Comparison of ENCODE assay signal across 13 cellular contexts in the genomic region with DNA sequence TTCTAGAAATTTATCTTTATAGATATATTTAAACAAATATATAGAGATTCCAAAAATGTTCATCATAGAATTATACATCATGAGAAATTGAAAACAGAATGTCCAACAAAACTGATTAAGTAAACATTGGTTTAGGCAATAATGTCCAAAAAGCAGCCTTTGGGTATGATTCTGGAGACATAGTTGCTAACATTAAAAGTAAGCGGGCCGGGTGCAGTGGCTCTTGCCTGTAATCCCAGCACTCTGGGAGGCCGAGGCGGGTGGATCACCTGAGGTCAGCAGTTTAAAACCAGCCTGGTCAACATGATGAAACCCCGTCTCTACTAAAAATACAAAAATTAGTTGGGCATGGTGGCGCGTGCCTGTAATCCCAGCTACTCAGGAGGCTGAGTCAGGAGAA. TPM values are rescaled to one million over a fixed set of nuclear protein-coding genes. Genes with fewer than 3 reads are reported as not detected.
A peak's percentile ranks its signal among the peaks of the same experiment; 100 is the strongest.
DNase-seq lines count a peak whose midpoint lies in the region; ATAC-seq and TF ChIP-seq lines count a peak whose summit lies in the region.
"Not testable (repeated sequence)": the region's sequence is repeated elsewhere in the genome, so short reads cannot be mapped to it uniquely, and the experiment has no call there.
"Had no signal": no experiment of that assay in that cellular context is flagged by ENCODE, and none has a peak within 500 bp of the region (broad histone marks: within the 10 kb centered on the region; RNA-seq: fewer than 3 reads in every experiment).

No MANE protein-coding gene starts in this region.

- H3K9ac ChIP-seq in GM23248; IMR-90 (ENCODE audit: low read depth, low read length); PC-3 (ENCODE audit: low read length); smooth muscle cell (ENCODE audit: low read depth): not testable (repeated sequence)

- DNase-seq in GM23248; IMR-90; PC-3; MCF 10A (ENCODE audit: unreplicated experiment); smooth muscle cell (lab: John Stamatoyannopoulos, UW; ENCODE audit: unreplicated experiment): not testable (repeated sequence)
- peak; percentile 12 for DNase-seq in amniotic epithelial cell (ENCODE audit: low read depth)
- DNase-seq in iris pigment epithelial cell (ENCODE audit: low read depth) = peak; percentile 50

- H3K27ac ChIP-seq in GM23248 (peak overlapping the region; percentile 91), PC-3 (ENCODE audit: low read length) (peak overlapping the region; percentile 84; the same call in 1 of the 2 replicates)
- not testable (repeated sequence) for H3K27ac ChIP-seq in IMR-90 (ENCODE audit: insufficient read depth, low read length); smooth muscle cell (ENCODE audit: low read depth)

- not testable (repeated sequence) for H3K4ac ChIP-seq in IMR-90 (ENCODE audit: low read depth, low read length)

- H3K4me1 Mint-ChIP-seq in MCF 10A (ENCODE audit: insufficient read depth, unreplicated experiment) = peaks cover 12% of the 10 kb centered on the region

- not testable (repeated sequence) for H3K79me1 ChIP-seq in IMR-90 (ENCODE audit: low read depth in 1 of 2, low read length in 2 of 2)

- not testable (repeated sequence) for BruUV-seq in IMR-90 (replicated peaks; lab: Mats Ljungman, UMichigan); PC-3 (replicated peaks; lab: Mats Ljungman, UMichigan); MCF 10A (replicated peaks; lab: Mats Ljungman, UMichigan)

- H3K9me2 ChIP-seq in GM23248 (ENCODE audit: insufficient read depth); PC-3 (replicated peaks; ENCODE audit: low read length): not testable (repeated sequence)

- H3K27me3 ChIP-seq in GM23248 (replicated peaks; ENCODE audit: insufficient read depth); IMR-90 (ENCODE audit: control insufficient read depth, insufficient read depth, low read length); PC-3 (ENCODE audit: low read length); smooth muscle cell (ENCODE audit: low read depth): not testable (repeated sequence)

- H2BK120ac ChIP-seq in IMR-90 (ENCODE audit: low read depth, low read length) = not testable (repeated sequence)

- not testable (repeated sequence) for H3K14ac ChIP-seq in IMR-90 (replicated peaks; ENCODE audit: low read depth, low read length)

- intact Hi-C loops in IMR-90 (cut with micrococcal nuclease); MCF 10A (cut with micrococcal nuclease): not testable (repeated sequence)
- intact Hi-C loops in PC-3 (cut with micrococcal nuclease) = loop anchor here (5.0 kb wide), 1 partner anchor 52 kb away; no protein-coding TSS in a partner anchor

- not testable (repeated sequence) for H2AFZ ChIP-seq in GM23248; IMR-90 (replicated peaks; ENCODE audit: low read length, poor library complexity); PC-3 (ENCODE audit: low read length); smooth muscle cell (ENCODE audit: low read depth)

- peak overlapping the region; percentile 63 for H3K4me2 ChIP-seq in GM23248 (ENCODE audit: unreplicated experiment)
- H3K4me2 ChIP-seq in IMR-90 (ENCODE audit: low read depth, low read length); PC-3 (ENCODE audit: low read length): not testable (repeated sequence)
- H3K4me2 ChIP-seq in smooth muscle cell = peak overlapping the region; percentile 24

- H3K27me3 Mint-ChIP-seq in MCF 10A (ENCODE audit: insufficient read depth, unreplicated experiment) = not testable (repeated sequence)

- not testable (repeated sequence) for H4K8ac ChIP-seq in IMR-90 (ENCODE audit: low read depth in 2 of 2, low read length in 2 of 2)

- H3K23ac ChIP-seq in IMR-90 (ENCODE audit: low read depth, low read length) = not testable (repeated sequence)

- not testable (repeated sequence) for ATAC-seq in IMR-90 (ENCODE audit: low read depth); PC-3

- not testable (repeated sequence) for H3K79me2 ChIP-seq in GM23248 (ENCODE audit: insufficient read depth); PC-3 (ENCODE audit: low read length); smooth muscle cell (ENCODE audit: low read depth)

- peak overlapping the region; percentile 7 for H2BK5ac ChIP-seq in IMR-90 (ENCODE audit: low read depth, low read length, poor library complexity, severe bottlenecking)

- H3K27ac Mint-ChIP-seq in MCF 10A (ENCODE audit: low read depth, unreplicated experiment) = peak overlapping the region; percentile 26

- not testable (repeated sequence) for H2BK15ac ChIP-seq in IMR-90 (ENCODE audit: low read depth, low read length)

- H3K18ac ChIP-seq in IMR-90 (ENCODE audit: low read depth, low read length) = not testable (repeated sequence)

- in situ Hi-C loops in GM23248 (cut with MboI); IMR-90 (cut with MboI; ENCODE audit: low sequenced_read_pairs): not testable (repeated sequence)

- not testable (repeated sequence) for H4K20me1 ChIP-seq in GM23248 (ENCODE audit: insufficient read depth); IMR-90 (ENCODE audit: insufficient read depth, low read length); PC-3 (ENCODE audit: low read length); smooth muscle cell (ENCODE audit: low read depth)

- not testable (repeated sequence) for H4K91ac ChIP-seq in IMR-90 (ENCODE audit: insufficient read depth, low read depth, low read length)

- CTCF ChIA-PET in IMR-90 (lab: Yijun Ruan, JAX); PC-3 (lab: Charles Lee); MCF 10A (lab: Yijun Ruan, JAX): not testable (repeated sequence)

- dilution Hi-C loops in IMR-90 (cut with HindIII; ENCODE audit: low sequenced_read_pairs, unreplicated experiment) = not testable (repeated sequence)

- H3K9me1 ChIP-seq in IMR-90 (ENCODE audit: insufficient read depth, low read length) = not testable (repeated sequence)

- not testable (repeated sequence) for H3K9me3 ChIP-seq in GM23248 (ENCODE audit: low read depth); IMR-90 (ENCODE audit: control insufficient read depth, insufficient read depth, low read length); PC-3 (ENCODE audit: low read length); smooth muscle cell (replicated peaks; ENCODE audit: low read depth)

- H3K4me1 ChIP-seq in GM23248 (ENCODE audit: insufficient read depth) (peaks cover 31% of the 10 kb centered on the region), PC-3 (ENCODE audit: insufficient read depth, low read length) (peaks cover 18% of the 10 kb centered on the region)
- H3K4me1 ChIP-seq in IMR-90 (ENCODE audit: control insufficient read depth, insufficient read depth, low read length); smooth muscle cell (ENCODE audit: low read depth): not testable (repeated sequence)

- H3K36me3 Mint-ChIP-seq in MCF 10A (ENCODE audit: insufficient read depth, unreplicated experiment) = not testable (repeated sequence)

- not testable (repeated sequence) for H2BK20ac ChIP-seq in IMR-90 (ENCODE audit: low read depth, low read length)

- POLR2A ChIA-PET in IMR-90 (lab: Charles Lee; ENCODE audit: unreplicated experiment); PC-3 (lab: Charles Lee; ENCODE audit: unreplicated experiment); MCF 10A (lab: Yijun Ruan, JAX): not testable (repeated sequence)

- H3K36me3 ChIP-seq in GM23248 (ENCODE audit: low read depth); IMR-90 (ENCODE audit: control insufficient read depth, insufficient read depth, low read length); PC-3 (ENCODE audit: low read depth, low read length); smooth muscle cell (ENCODE audit: low read depth): not testable (repeated sequence)

- H2AK5ac ChIP-seq in IMR-90 (ENCODE audit: low read depth, low read length) = not testable (repeated sequence)

- not testable (repeated sequence) for H3K56ac ChIP-seq in IMR-90 (ENCODE audit: extremely low read depth, insufficient read depth, low read length)

- 95 to 97% methylated on average over 7 of the region's 7 CpGs for WGBS in GM23248 (ENCODE audit: low coverage in 1 of 2, low lambda C conversion rate in 2 of 2, missing lambda C conversion rate in 2 of 2), 2 experiments
- no CpG with 5 or more reads among the region's 7 CpGs for WGBS in IMR-90 (ENCODE audit: extremely low coverage in 2 of 2, insufficient read length in 1 of 2), 2 experiments
- WGBS in smooth muscle cell (ENCODE audit: low lambda C conversion rate) = 93% methylated on average over 7 of the region's 7 CpGs

- not testable (repeated sequence) for TF ChIP-seq CTCF in IMR-90 (conservative IDR thresholded peaks at IDR 0.05; ENCODE audit: low read depth, low read length); PC-3 (conservative IDR thresholded peaks at IDR 0.05; ENCODE audit: low read depth, low read length); MCF 10A (IDR thresholded peaks at IDR 0.05; ENCODE audit: unreplicated experiment); smooth muscle cell (IDR thresholded peaks at IDR 0.05; ENCODE audit: borderline replicate concordance, insufficient read depth, poor library complexity, severe bottlenecking)

- not testable (repeated sequence) for H3K4me3 ChIP-seq in GM23248; IMR-90 (ENCODE audit: insufficient read depth, low read depth, low read length); PC-3 (ENCODE audit: low read length); smooth muscle cell

- peaks cover 35% of the 10 kb centered on the region for H3F3A ChIP-seq in GM23248 (ENCODE audit: insufficient read depth)
- not testable (repeated sequence) for H3F3A ChIP-seq in PC-3 (ENCODE audit: low read length, unreplicated experiment); smooth muscle cell (ENCODE audit: low read depth)

- not testable (repeated sequence) for H3K4me3 Mint-ChIP-seq in MCF 10A (ENCODE audit: unreplicated experiment)

- not testable (repeated sequence) for H3K9me3 Mint-ChIP-seq in MCF 10A (ENCODE audit: unreplicated experiment)

- H2AK9ac ChIP-seq in IMR-90 (replicated peaks; ENCODE audit: low read depth, low read length, poor library complexity) = not testable (repeated sequence)

- not testable (repeated sequence) for H4K5ac ChIP-seq in IMR-90 (ENCODE audit: low read depth, low read length)

- TF ChIP-seq POLR2A in IMR-90 (IDR thresholded peaks at IDR 0.05; ENCODE audit: low read depth, low read length) = not testable (repeated sequence)

- TF ChIP-seq RAD21 in IMR-90 (IDR thresholded peaks at IDR 0.05; ENCODE audit: low read length) = not testable (repeated sequence)

RNA-seq across cellular contexts. Expression of a gene that starts 20.8 kb away (rescaled TPM):
- not detected in 2 replicates for total RNA-seq in GM23248 (2014; rRNA removed; shearing (Covaris generic))
- not detected in 2 replicates for polyA plus RNA-seq in GM23248 (2016; fragmentation: Nextera tagmentation; extraction: Ambion mirVana)
- not detected in 2 replicates for total RNA-seq in IMR-90 (2012; rRNA removed)
- not detected in 2 replicates for polyA plus RNA-seq in IMR-90 (2012; rRNA removed)
- polyA plus RNA-seq in IMR-90 (2012; cell fraction: cytosol; rRNA removed) = not detected in 2 replicates
- not detected in 2 replicates for polyA plus RNA-seq in IMR-90 (2012; cell fraction: nucleus; rRNA removed; ENCODE audit: low replicate concordance)
- not detected in 2 replicates for total RNA-seq in PC-3 (2014; rRNA removed)
- not detected in 2 replicates for total RNA-seq in MCF 10A (2022)
- total RNA-seq in smooth muscle cell = 1.7 TPM in 1 of 2 replicates, not detected in the other
- polyA plus RNA-seq in smooth muscle cell = not detected in 2 replicates
- total RNA-seq: Calu3; CD4-positive, alpha-beta memory T cell; Daoy; G401 had no signal
- polyA plus RNA-seq: A549; BJ; CD4-positive, alpha-beta memory T cell had no signal
